26 cellular contexts compared by ENCODE assay signal in genomic region chr1:85453640-85454194, GRCh38. TPM values are rescaled to one million over a fixed set of nuclear protein-coding genes. Genes with fewer than 3 reads are reported as not detected.
A peak's percentile ranks its signal among the peaks of the same experiment; 100 is the strongest.
DNase-seq lines count a peak whose midpoint lies in the region; ATAC-seq and TF ChIP-seq lines count a peak whose summit lies in the region.
"Had no signal": no experiment of that assay in that cellular context is flagged by ENCODE, and none has a peak within 500 bp of the region (broad histone marks: within the 10 kb centered on the region; RNA-seq: fewer than 3 reads in every experiment).

No MANE protein-coding gene starts in this region.

- H3K9me3 ChIP-seq in muscle layer of colon (ENCODE audit: low read length) (no peaks in the 10 kb centered on the region), upper lobe of right lung (no peaks in the 10 kb centered on the region)
- H3K9me3 ChIP-seq: mucosa of descending colon, tibial artery had no signal

- TF ChIP-seq CTCF in upper lobe of right lung (IDR thresholded peaks at IDR 0.05): no peak

- DNase-seq in Right ventricle myocardium inferior (ENCODE audit: missing footprints) (no peak), cardiac septum (ENCODE audit: low spot score) (no peak), left cardiac atrium (no peak), upper lobe of right lung (no peak), ureter (ENCODE audit: low spot score) (no peak)
- DNase-seq: activated CD4-positive, alpha-beta T cell treated with anti-CD3 and anti-CD28 coated beads for 36 hours; activated naive CD4-positive, alpha-beta T cell treated with anti-CD3 and anti-CD28 coated beads for 36 hours; activated T-cell treated with anti-CD3 and anti-CD28 coated beads, Interleukin-2, amount 50 U/mL, for 48 hours; amygdala; caudate nucleus; CD8-positive, alpha-beta T cell; dermis blood vessel endothelial cell; DMS153; mucosa of descending colon; NCI-H1436; NCI-H774; stimulated activated naive CD8-positive, alpha-beta T cell treated with anti-CD3 and anti-CD28 coated beads, Interleukin-15, Interleukin-2, amounts not matched to agents 100 U/mL and 50 U/mL, for 24 hours; tibial artery had no signal

- ATAC-seq in Right ventricle myocardium inferior (peak; percentile 74), left cardiac atrium (peak; percentile 50 to 76), upper lobe of right lung (peak; percentile 17), HG02885 (IDR thresholded peaks at IDR 0.05; ENCODE audit: poor library complexity, unreplicated experiment) (no peak), GM18858 (IDR thresholded peaks at IDR 0.05; ENCODE audit: unreplicated experiment) (no peak)
- ATAC-seq: activated CD4-positive, alpha-beta T cell treated with anti-CD3 and anti-CD28 coated beads for 36 hours; CD8-positive, alpha-beta T cell; GM23338; K562; mucosa of descending colon; stimulated activated naive CD8-positive, alpha-beta T cell treated with anti-CD3 and anti-CD28 coated beads, Interleukin-15, Interleukin-2, amounts not matched to agents 100 U/mL and 50 U/mL, for 24 hours had no signal

- H3K27me3 ChIP-seq in muscle layer of colon (ENCODE audit: control insufficient read depth in 1 of 2, insufficient read depth in 2 of 2, low read length in 2 of 2) (no peaks in the 10 kb centered on the region), upper lobe of right lung (no peaks in the 10 kb centered on the region)
- H3K27me3 ChIP-seq: neural progenitor cell, tibial artery had no signal

- no peak overlapping the region for H3K4me3 ChIP-seq in muscle layer of colon (ENCODE audit: low read depth in 1 of 2, low read length in 2 of 2)
- no peak overlapping the region for H3K4me3 ChIP-seq in upper lobe of right lung
- H3K4me3 ChIP-seq: GM23338, K562, mucosa of descending colon, neural progenitor cell, tibial artery had no signal

- H3K27ac ChIP-seq in muscle layer of colon (ENCODE audit: low read depth, low read length): peak overlapping the region; percentile 33
- peak overlapping the region; percentile 38 for H3K27ac ChIP-seq in upper lobe of right lung
- H3K27ac ChIP-seq: 22Rv1, neural progenitor cell, RWPE1 had no signal

- intact Hi-C loops in Right ventricle myocardium inferior (cut with DNase I): no loop called here
- intact Hi-C loops in cardiac septum (cut with DNase I): no loop called here
- intact Hi-C loops in left cardiac atrium (cut with DNase I): no loop called here
- intact Hi-C loops in upper lobe of right lung (cut with DNase I): no loop called here

- H3K36me3 ChIP-seq in muscle layer of colon (ENCODE audit: insufficient read depth, low read length) (no peaks in the 10 kb centered on the region), upper lobe of right lung (no peaks in the 10 kb centered on the region)
- H3K36me3 ChIP-seq: neural progenitor cell, tibial artery had no signal

- no peak overlapping the region for H3K9ac ChIP-seq in muscle layer of colon (ENCODE audit: low read length)
- H3K9ac ChIP-seq: neural progenitor cell had no signal

- H3K4me1 ChIP-seq in muscle layer of colon (ENCODE audit: insufficient read depth, low read length) (peaks cover 24% of the 10 kb centered on the region), upper lobe of right lung (peaks cover 15% of the 10 kb centered on the region)
- H3K4me1 ChIP-seq: neural progenitor cell had no signal

RNA-seq across cellular contexts. Expression of gene DDAH1, which starts 11.2 kb away (rescaled TPM):
- total RNA-seq in Right ventricle myocardium inferior (8.3 TPM), cardiac septum (58.1 TPM), left cardiac atrium (10 to 100 TPM; 10.1 to 15.6 TPM), upper lobe of right lung (51.3 TPM), ureter (51.2 TPM)
- total RNA-seq: activated naive CD4-positive, alpha-beta T cell treated with anti-CD3 and anti-CD28 coated beads for 36 hours; CD8-positive, alpha-beta T cell had no signal

Comparison
In these comparisons a context has a peak if more than half of its experiments do, and no peak if none do; other contexts are left out.
1. ATAC-seq: peak in Right ventricle myocardium inferior (single experiment), left cardiac atrium (2 of 2) and upper lobe of right lung (single experiment); none in HG02885 (single experiment) and GM18858 (single experiment).